In the genomic region with DNA sequence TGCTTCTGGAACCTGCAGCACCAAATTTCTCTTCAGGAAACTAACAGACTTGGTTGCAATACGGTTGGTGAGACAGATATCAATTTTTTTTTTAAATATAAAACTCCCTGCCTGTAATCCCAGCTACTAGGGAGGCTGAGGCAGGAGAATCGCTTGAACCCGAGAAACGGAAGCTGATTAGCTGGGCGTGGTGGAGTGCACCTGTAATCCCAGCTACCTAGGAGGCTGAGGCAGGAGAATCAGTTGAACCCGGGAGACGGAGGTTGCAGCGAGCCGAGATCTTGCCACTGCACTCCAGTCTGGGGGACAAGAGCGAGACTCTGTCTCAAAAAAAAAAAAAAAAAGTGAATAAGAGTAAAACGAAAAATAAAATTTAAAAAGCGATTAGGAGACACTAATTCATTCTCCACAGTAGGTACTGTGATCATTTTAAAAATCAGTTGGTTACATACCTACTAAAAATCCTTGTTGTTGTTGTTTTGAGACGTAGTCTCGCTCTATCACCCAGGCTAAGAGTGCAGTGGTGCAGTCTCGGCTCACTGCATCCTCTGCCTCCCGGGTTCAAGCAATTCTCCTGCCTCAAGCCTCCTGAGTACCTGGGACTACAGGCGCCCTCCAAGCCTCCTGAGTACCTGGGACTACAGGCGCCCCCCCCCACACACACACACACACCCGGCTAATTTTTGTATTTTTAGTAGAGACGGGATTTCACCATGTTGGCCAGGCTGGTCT, we compare ENCODE assay signal across 8 cellular contexts. TPM values are rescaled to one million over a fixed set of nuclear protein-coding genes. Genes with fewer than 3 reads are reported as not detected.
DNase-seq lines count a peak whose midpoint lies in the region; ATAC-seq and TF ChIP-seq lines count a peak whose summit lies in the region.

No MANE protein-coding gene starts in this region.

- peak overlapping the region; percentile 83 for H3K4me2 ChIP-seq in Loucy (ENCODE audit: low read depth, low read length, poor library complexity, severe bottlenecking)
- peak overlapping the region; percentile 51 for H3K4me2 ChIP-seq in neural cell (ENCODE audit: low read length)

- no peak for TF ChIP-seq RAD21 in neural cell (conservative IDR thresholded peaks at IDR 0.05)

- DNase-seq in CD4-positive, alpha-beta T cell = no peak
- DNase-seq in SIG-M5 treated with dmso at 0.1 percent for 504 hours (lab: John Stamatoyannopoulos, UW; ENCODE audit: unreplicated experiment) (no peak), NCI-H345 (lab: John Stamatoyannopoulos, UW) (no peak)
- DNase-seq in effector CD4-positive, alpha-beta T cell = no peak

- H3K27me3 ChIP-seq in CD4-positive, alpha-beta T cell (ENCODE audit: control insufficient read depth, insufficient read depth, low read length) = no peaks in the 10 kb centered on the region
- H3K27me3 ChIP-seq in Loucy (ENCODE audit: insufficient read depth, low read length, poor library complexity, severe bottlenecking) (no peaks in the 10 kb centered on the region), ectodermal cell (ENCODE audit: control insufficient read depth, insufficient read depth, low read length, poor library complexity, severe bottlenecking) (no peaks in the 10 kb centered on the region), neural cell (ENCODE audit: insufficient read depth, low read depth, low read length) (no peaks in the 10 kb centered on the region)

- POLR2A ChIA-PET in CD4-positive, alpha-beta T cell (lab: Charles Lee) = interaction anchor here (0.6 to 3.7 kb wide), 33 partner anchors 8 to 124 kb away, joined by 3 to 213 read pairs (median 7); partner anchors contain the start of genes ANKRD34A, ITGA10, LIX1L and NUDT17

- 80 to 81% methylated on average over 18 to 20 of the region's 20 CpGs for WGBS in ectodermal cell, 2 experiments

- no peak overlapping the region for H3K4me3 Mint-ChIP-seq in CD4-positive, alpha-beta T cell

- H3K36me3 Mint-ChIP-seq in CD4-positive, alpha-beta T cell (ENCODE audit: low read depth) = peaks cover 14% of the 10 kb centered on the region

- H3K9me3 ChIP-seq in CD4-positive, alpha-beta T cell (ENCODE audit: control insufficient read depth, low read length) = no peaks in the 10 kb centered on the region
- H3K9me3 ChIP-seq in Loucy (ENCODE audit: insufficient read depth, low read depth, low read length) (no peaks in the 10 kb centered on the region), ectodermal cell (ENCODE audit: control insufficient read depth, low read length) (no peaks in the 10 kb centered on the region), neural cell (ENCODE audit: low read length) (no peaks in the 10 kb centered on the region)

- H3K4me3 ChIP-seq in Loucy (ENCODE audit: low read length, poor library complexity, severe bottlenecking) = peak overlapping the region; percentile 99
- H3K4me3 ChIP-seq in ectodermal cell (ENCODE audit: insufficient read depth, low read depth, low read length) = peak overlapping the region; percentile 73
- peak overlapping the region; percentile 70 for H3K4me3 ChIP-seq in neural cell (ENCODE audit: low read length)

- no peak for TF ChIP-seq CTCF in CD4-positive, alpha-beta T cell (IDR thresholded peaks at IDR 0.05)
- TF ChIP-seq CTCF in Loucy (conservative IDR thresholded peaks at IDR 0.05; ENCODE audit: low read length) (no peak), neural cell (IDR thresholded peaks at IDR 0.05; ENCODE audit: poor library complexity, severe bottlenecking) (no peak)

- no peak for TF ChIP-seq EP300 in neural cell (conservative IDR thresholded peaks at IDR 0.05; ENCODE audit: poor library complexity, severe bottlenecking)

- H3K27me3 Mint-ChIP-seq in CD4-positive, alpha-beta T cell = no peaks in the 10 kb centered on the region

- H3K36me3 ChIP-seq in Loucy (ENCODE audit: insufficient read depth, low read length) (peaks cover 6% of the 10 kb centered on the region; the same call in 1 of the 2 replicates), ectodermal cell (ENCODE audit: control insufficient read depth, insufficient read depth, low read length) (no peaks in the 10 kb centered on the region), neural cell (ENCODE audit: insufficient read depth, low read length) (no peaks in the 10 kb centered on the region)

- H3K79me2 ChIP-seq in Loucy (ENCODE audit: insufficient read depth, low read length) = peaks cover 31% of the 10 kb centered on the region
- peaks cover 11% of the 10 kb centered on the region for H3K79me2 ChIP-seq in neural cell (replicated peaks; ENCODE audit: insufficient read depth, low read length)

- intact Hi-C loops in CD4-positive, alpha-beta T cell (cut with DNase I, micrococcal nuclease) = loop anchor here (1.0 to 2.0 kb wide), 6 partner anchors 10 to 69 kb away; partner anchors contain the start of genes ANKRD34A (in 1 of the 2), LIX1L (in 1 of the 2), PEX11B (in 1 of the 2) and PIAS3 (in 1 of the 2)

- H3K9me3 Mint-ChIP-seq in CD4-positive, alpha-beta T cell = no peaks in the 10 kb centered on the region

- CTCF ChIA-PET in CD4-positive, alpha-beta T cell (lab: Charles Lee) = interaction anchor here (0.6 to 2.3 kb wide), 20 partner anchors 10 to 109 kb away, joined by 3 to 40 read pairs (median 4); partner anchors contain the start of genes ANKRD34A, LIX1L, NUDT17 and PEX11B

- H4K20me1 ChIP-seq in Loucy (ENCODE audit: insufficient read depth, low read length, poor library complexity, severe bottlenecking) = peaks cover 14% of the 10 kb centered on the region
- H4K20me1 ChIP-seq in neural cell (ENCODE audit: insufficient read depth) = no peaks in the 10 kb centered on the region

- ATAC-seq in CD4-positive, alpha-beta T cell (ENCODE audit: poor library complexity) = no peak
- no peak for ATAC-seq in HG03139 (IDR thresholded peaks at IDR 0.05; ENCODE audit: unreplicated experiment)

- peaks cover 18% of the 10 kb centered on the region for H3K4me1 ChIP-seq in Loucy (ENCODE audit: insufficient read depth, low read length, poor library complexity, severe bottlenecking)
- no peaks in the 10 kb centered on the region for H3K4me1 ChIP-seq in ectodermal cell (ENCODE audit: control insufficient read depth, insufficient read depth, low read length)

- H3K9me2 ChIP-seq in Loucy (replicated peaks; ENCODE audit: low read depth, low read length) (no peaks in the 10 kb centered on the region), neural cell (ENCODE audit: insufficient read depth, low read length) (no peaks in the 10 kb centered on the region)

- H3K9ac ChIP-seq in Loucy (ENCODE audit: low read depth, low read length, poor library complexity, severe bottlenecking) (peak overlapping the region; percentile 100), neural cell (ENCODE audit: low read length) (peak overlapping the region; percentile 84)

- H3F3A ChIP-seq in Loucy (ENCODE audit: low read depth) = 0 out of 2 replicates have a peak, but pooled peaks cover 3% of the 10 kb centered on the region
- H3F3A ChIP-seq in neural cell (ENCODE audit: insufficient read depth, low read length, poor library complexity, severe bottlenecking) = no peaks in the 10 kb centered on the region

- H3K4me1 Mint-ChIP-seq in CD4-positive, alpha-beta T cell (ENCODE audit: low read depth) = peaks cover 29% of the 10 kb centered on the region

- peak overlapping the region; percentile 73 for H2AFZ ChIP-seq in Loucy (ENCODE audit: low read length)
- H2AFZ ChIP-seq in neural cell (ENCODE audit: low read depth, low read length) = peak overlapping the region; percentile 58

- peak overlapping the region; percentile 93 for H3K27ac ChIP-seq in CD4-positive, alpha-beta T cell (ENCODE audit: low read depth, low read length)
- peak overlapping the region; percentile 71 for H3K27ac ChIP-seq in ectodermal cell (ENCODE audit: insufficient read depth, low read depth, low read length, poor library complexity, severe bottlenecking)
- peak overlapping the region; percentile 97 for H3K27ac ChIP-seq in neural cell (ENCODE audit: low read length)

- H3K27ac Mint-ChIP-seq in CD4-positive, alpha-beta T cell = no peak overlapping the region

TF ChIP-seq in neural cell, 6 proteins besides CTCF, POLR2A, EP300 and RAD21 (continues in another document):
- TF ChIP-seq EZH2 (IDR thresholded peaks at IDR 0.05; ENCODE audit: borderline replicate concordance, insufficient read depth, low read length, poor library complexity, severe bottlenecking) (no peak), POLR2AphosphoS5 (IDR thresholded peaks at IDR 0.05) (no peak)

RNA-seq across cellular contexts. Expression of gene RBM8A, which starts 0.8 kb away (rescaled TPM):
- 100 to 1,000 TPM; 126 to 134 TPM for total RNA-seq in CD4-positive, alpha-beta T cell
- 260 TPM for polyA plus RNA-seq in ectodermal cell (2013, experiment 1 of 4)
- polyA plus RNA-seq in ectodermal cell (2013, experiment 2 of 4) = 269 TPM
- polyA plus RNA-seq in ectodermal cell (2013, experiment 3 of 4) = 163 TPM
- polyA plus RNA-seq in ectodermal cell (2013, experiment 4 of 4) = 185 TPM
- polyA plus RNA-seq in neural cell = 301 and 366 TPM in 2 replicates
- polyA minus RNA-seq in neural cell = 194 and 274 TPM in 2 replicates

RNA-seq across cellular contexts. Expression of gene PEX11B, which starts 9.6 kb away (rescaled TPM):
- 10 to 100 TPM; 11.6 to 13.2 TPM for total RNA-seq in CD4-positive, alpha-beta T cell
- 16.3 TPM for polyA plus RNA-seq in ectodermal cell (2013, experiment 1 of 4)
- polyA plus RNA-seq in ectodermal cell (2013, experiment 2 of 4) = 18.6 TPM
- 19.3 TPM for polyA plus RNA-seq in ectodermal cell (2013, experiment 3 of 4)
- 17.9 TPM for polyA plus RNA-seq in ectodermal cell (2013, experiment 4 of 4)
- polyA plus RNA-seq in neural cell = 49.5 and 52.4 TPM in 2 replicates
- polyA minus RNA-seq in neural cell = 32.5 and 35.1 TPM in 2 replicates

RNA-seq across cellular contexts. Expression of gene ITGA10, which starts 18.2 kb away (rescaled TPM):
- 1 to 10 TPM in 1 of 2 experiments, under 1 TPM in 1; 0.77 to 1.0 TPM for total RNA-seq in CD4-positive, alpha-beta T cell
- 0.11 TPM for polyA plus RNA-seq in ectodermal cell (2013, experiment 1 of 4)
- 0.32 TPM for polyA plus RNA-seq in ectodermal cell (2013, experiment 2 of 4)
- polyA plus RNA-seq in ectodermal cell (2013, experiment 3 of 4) = 0.11 TPM
- 0.24 TPM for polyA plus RNA-seq in ectodermal cell (2013, experiment 4 of 4)
- 0.84 and 0.94 TPM in 2 replicates for polyA plus RNA-seq in neural cell
- 0.49 and 0.69 TPM in 2 replicates for polyA minus RNA-seq in neural cell

RNA-seq across cellular contexts. Expression of gene LIX1L, which starts 29.7 kb away (rescaled TPM):
- total RNA-seq in CD4-positive, alpha-beta T cell = 10 to 100 TPM; 21.4 to 21.5 TPM
- 13.3 TPM for polyA plus RNA-seq in ectodermal cell (2013, experiment 1 of 4)
- polyA plus RNA-seq in ectodermal cell (2013, experiment 2 of 4) = 9.4 TPM
- 7.8 TPM for polyA plus RNA-seq in ectodermal cell (2013, experiment 3 of 4)
- polyA plus RNA-seq in ectodermal cell (2013, experiment 4 of 4) = 9.4 TPM
- 15.7 and 17.0 TPM in 2 replicates for polyA plus RNA-seq in neural cell
- polyA minus RNA-seq in neural cell = 15.1 and 16.9 TPM in 2 replicates

RNA-seq across cellular contexts. Expression of gene ANKRD34A, which starts 36.3 kb away (rescaled TPM):
- under 1 TPM; 0.42 to 0.47 TPM for total RNA-seq in CD4-positive, alpha-beta T cell
- 0.52 TPM for polyA plus RNA-seq in ectodermal cell (2013, experiment 1 of 4)
- 0.37 TPM for polyA plus RNA-seq in ectodermal cell (2013, experiment 2 of 4)
- 0.43 TPM for polyA plus RNA-seq in ectodermal cell (2013, experiment 3 of 4)
- polyA plus RNA-seq in ectodermal cell (2013, experiment 4 of 4) = 0.28 TPM
- 0.16 and 1.7 TPM in 2 replicates for polyA plus RNA-seq in neural cell
- polyA minus RNA-seq in neural cell = 0.73 and 1.5 TPM in 2 replicates
